In genomic region chr2:234544659-234545611, GRCh38 we compare ENCODE assay signal across 8 cellular contexts. TPM values are rescaled to one million over a fixed set of nuclear protein-coding genes. Genes with fewer than 3 reads are reported as not detected.
DNase-seq lines count a peak whose midpoint lies in the region; ATAC-seq and TF ChIP-seq lines count a peak whose summit lies in the region.

No MANE protein-coding gene starts in this region.

- CTCF ChIA-PET in AG04449 (lab: Yijun Ruan, JAX): interaction anchor here (0.6 to 9.1 kb wide), 99 partner anchors 9 to 964 kb away, joined by 3 to 164 read pairs (median 4); partner anchors contain the start of gene ARL4C

- TF ChIP-seq POLR2A in adrenal gland (IDR thresholded peaks at IDR 0.05) (no peak), spleen (IDR thresholded peaks at IDR 0.05) (no peak)

- intact Hi-C loops in adrenal gland (cut with DNase I) (loop anchor here (5.0 to 10.0 kb wide), 3 partner anchors 408 to 570 kb away; no protein-coding TSS in a partner anchor), spleen (cut with DNase I; ENCODE audit: low total_unique reads) (no loop called here)

- POLR2A ChIA-PET in AG04449 (lab: Yijun Ruan, JAX): no interaction called here

- no peak for ATAC-seq in HG03342 (IDR thresholded peaks at IDR 0.05; ENCODE audit: unreplicated experiment)

- H3K4me1 ChIP-seq in adrenal gland (replicated peaks in 1 of 2) (no peaks in the 10 kb centered on the region), spleen (peaks cover 0 to 8% (median 5%) of the 10 kb centered on the region in 6 donors)

- peak; percentile 92 for TF ChIP-seq CTCF in AG04449 (IDR thresholded peaks at IDR 0.05; ENCODE audit: insufficient read depth, low read length, missing control alignments)
- peak; percentile 89 for TF ChIP-seq CTCF in GM13977 (IDR thresholded peaks at IDR 0.05; ENCODE audit: extremely low read depth, insufficient read depth, missing control alignments)
- peak; percentile 61 to 90 (median 84) for TF ChIP-seq CTCF in adrenal gland (IDR thresholded peaks at IDR 0.05)
- TF ChIP-seq CTCF in spleen (IDR thresholded peaks at IDR 0.05 in 8 of 11, conservative IDR thresholded peaks at IDR 0.05 in 3 of 11): peak; percentile 62 to 96 (median 91)

- H3K9me3 ChIP-seq in adrenal gland (replicated peaks in 1 of 3): no peaks in the 10 kb centered on the region
- H3K9me3 ChIP-seq in spleen: no peaks in the 10 kb centered on the region

- in situ Hi-C loops in GM13977 (cut with MboI; ENCODE audit: low pct_unique_long_range_greater_than_20kb, low sequenced_read_pairs, unreplicated experiment): loop anchor here (10.0 to 25.0 kb wide), 2 partner anchors 558 to 570 kb away; no protein-coding TSS in a partner anchor

- H3K4me3 ChIP-seq in AG04449 (ENCODE audit: low read depth, low read length) (no peak overlapping the region), adrenal gland (no peak overlapping the region), spleen (no peak overlapping the region)
- no peak overlapping the region for H3K4me3 ChIP-seq in Jurkat, Clone E6-1 (ENCODE audit: low read length)

- DNase-seq in AG04449 (ENCODE audit: low read depth, low spot score) (no peak), GM13977 (ENCODE audit: low spot score) (peak; percentile 78), SW480 (ENCODE audit: low spot score) (peak; percentile 46), adrenal gland (peak; percentile 50 to 87 (median 60)), hypothalamus (lab: John Stamatoyannopoulos, UW) (peak in 44 of 51 donors; percentile 3 to 78 (median 38)), spleen (peak; percentile 91)
- DNase-seq in Jurkat, Clone E6-1 (ENCODE audit: low read depth, low spot score): peak; percentile 46

- H3K27me3 ChIP-seq in adrenal gland: peaks cover under 1% of the 10 kb centered on the region
- H3K27me3 ChIP-seq in spleen (replicated peaks in 1 of 7): peaks cover 0 to 23% (median 5%) of the 10 kb centered on the region in 7 donors

- H3K36me3 ChIP-seq in adrenal gland (replicated peaks in 1 of 2) (no peaks in the 10 kb centered on the region), spleen (no peaks in the 10 kb centered on the region)

- no peak overlapping the region for H3K27ac ChIP-seq in adrenal gland
- no peak overlapping the region for H3K27ac ChIP-seq in spleen

- WGBS in adrenal gland, 4 donors: 19 to 29% (median 23%) methylated on average over 19 to 24 of the region's 24 CpGs
- WGBS in spleen, 5 donors: 15 to 28% (median 18%) methylated on average over 24 of the region's 24 CpGs

RNA-seq across cellular contexts. Expression of gene ARL4C, which starts 48.1 kb away (rescaled TPM):
- polyA plus RNA-seq in Jurkat, Clone E6-1 (2012; ENCODE audit: insufficient read depth, insufficient read length): 54.2 TPM
- total RNA-seq in adrenal gland: 10 to 100 TPM in 3 of 8 donors, 1 to 10 TPM in 5; 1.4 to 16.0 (median 8.5) TPM
- 1 to 10 TPM; 3.1 to 8.8 (median 3.4) TPM for polyA plus RNA-seq in adrenal gland
- total RNA-seq in spleen: 100 to 1,000 TPM in 1 of 7 donors, 10 to 100 TPM in 6; 45.4 to 148 (median 75.0) TPM
- 10 to 100 TPM; 12.2 to 24.4 (median 20.4) TPM for polyA plus RNA-seq in spleen
